ENCODE assay signal across 1 cellular context in the genomic region with DNA sequence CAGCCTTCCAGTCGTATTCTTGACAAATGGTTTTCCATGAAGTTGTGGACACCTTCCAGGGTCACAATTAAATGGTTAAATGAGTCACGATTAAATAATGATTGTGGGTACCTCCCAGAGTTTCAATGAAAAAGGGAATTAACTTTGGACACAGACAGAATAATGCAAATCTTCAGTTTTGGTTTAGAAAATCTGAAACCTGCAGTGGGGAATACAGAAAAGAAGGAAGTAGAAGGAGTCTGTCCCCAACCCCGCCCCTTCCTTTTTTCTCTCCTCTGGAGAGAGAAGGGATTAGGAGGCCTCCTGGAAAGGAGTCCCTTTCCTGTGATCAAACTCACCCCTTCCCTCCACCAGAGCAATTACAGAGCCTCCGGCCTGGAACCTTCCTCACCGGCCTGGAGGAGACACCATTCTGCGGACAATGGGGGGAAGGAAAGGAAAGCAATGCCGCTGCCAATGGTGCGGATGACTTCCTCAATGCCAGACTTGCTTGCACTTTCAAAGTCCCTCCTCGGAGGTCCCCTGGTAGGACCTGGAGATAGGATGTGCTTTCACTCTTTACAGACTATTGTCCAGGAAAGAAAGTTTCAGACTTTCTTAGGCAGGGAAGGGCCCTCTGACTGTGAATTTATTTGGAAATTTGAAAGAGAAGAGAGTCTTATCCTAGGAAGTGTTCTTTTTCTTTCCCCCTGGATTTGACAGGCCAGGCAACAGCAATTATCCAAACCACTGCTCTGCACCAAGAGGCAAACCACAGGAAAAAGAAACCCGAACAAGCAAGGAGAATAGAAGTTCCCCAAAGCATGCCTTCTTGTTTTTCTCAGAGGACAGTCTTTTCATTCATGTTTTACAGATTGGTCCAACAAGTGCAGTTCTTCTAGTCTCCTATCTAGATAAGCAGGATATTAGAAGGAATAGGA.
TF ChIP-seq lines count a peak whose summit lies in the region.

No MANE protein-coding gene starts in this region.

TF ChIP-seq in endothelial cell of umbilical vein, 7 proteins besides CTCF, POLR2A, EP300 and RAD21 (continued from another document):
- TF ChIP-seq MAX (IDR thresholded peaks at IDR 0.05; ENCODE audit: insufficient read depth, insufficient read length) (no peak), MYC (IDR thresholded peaks at IDR 0.05; ENCODE audit: low read depth, low read length) (no peak)
